Comparison of ENCODE assay signal across 9 cellular contexts in the genomic region with DNA sequence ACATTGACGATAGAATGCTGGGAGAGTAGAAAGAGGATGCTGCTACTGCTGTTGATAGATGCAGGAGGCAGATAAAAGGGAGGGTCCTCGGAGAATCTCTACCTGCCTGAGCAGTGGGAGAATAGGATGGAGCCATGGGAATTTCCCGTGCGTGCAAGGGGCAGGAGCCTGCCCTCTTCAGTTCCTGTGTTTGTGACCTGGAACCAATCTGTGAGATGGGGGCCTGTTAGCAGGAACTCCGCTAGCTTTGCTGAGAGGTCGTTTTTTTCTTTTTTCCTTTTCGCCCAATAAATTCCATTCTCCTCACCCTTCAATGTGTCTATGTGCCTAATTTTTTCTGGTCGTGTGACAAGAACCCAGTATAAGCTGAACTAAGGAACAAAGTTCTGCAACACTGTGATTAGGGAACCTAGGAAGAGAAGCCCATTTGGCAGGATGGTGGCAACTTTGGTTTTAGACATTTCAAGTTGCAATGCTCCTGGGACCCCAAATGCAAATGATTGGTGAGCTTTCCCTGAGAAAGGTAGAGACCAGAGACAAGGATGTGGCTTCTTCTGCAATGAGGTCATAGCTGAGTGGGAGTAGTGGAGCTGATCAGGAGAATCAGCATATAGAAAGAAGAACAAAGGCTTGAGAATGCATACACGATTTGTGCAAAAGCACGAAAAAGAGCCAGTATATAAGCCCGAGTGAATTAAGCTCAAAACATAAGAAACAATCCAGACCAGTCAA. TPM values are rescaled to one million over a fixed set of nuclear protein-coding genes. Genes with fewer than 3 reads are reported as not detected.
DNase-seq lines count a peak whose midpoint lies in the region; ATAC-seq, FAIRE-seq and TF ChIP-seq lines count a peak whose summit lies in the region.
"Had no signal": no experiment of that assay in that cellular context is flagged by ENCODE, and none has a peak within 500 bp of the region (broad histone marks: within the 10 kb centered on the region; RNA-seq: fewer than 3 reads in every experiment).

No MANE protein-coding gene starts in this region.

- peaks cover 11% of the 10 kb centered on the region for H3K36me3 Mint-ChIP-seq in activated T-helper 1 cell treated with anti-CD3 and anti-CD28 coated beads, Interleukin-12 subunit alpha, Interleukin-12 subunit beta, Interleukin-2, Interleukin-4 antibody, amounts not matched to agents 30 ng/mL and 10 ng/mL and 1 ng/mL, durations not matched to agents 14 hours and 24 hours and 36 hours (ENCODE audit: low read depth)
- no peaks in the 10 kb centered on the region for H3K36me3 Mint-ChIP-seq in osteocyte (ENCODE audit: unreplicated experiment)

- intact Hi-C loops in activated T-helper 1 cell treated with anti-CD3 and anti-CD28 coated beads, Interleukin-12 subunit alpha, Interleukin-12 subunit beta, Interleukin-2, Interleukin-4 antibody, amounts not matched to agents 30 ng/mL and 10 ng/mL and 1 ng/mL, durations not matched to agents 14 hours and 24 hours and 36 hours (cut with micrococcal nuclease), result loop anchor here (2.0 kb wide), 1 partner anchor 23 kb away; the partner anchor contains the start of gene SLC39A8

- in situ Hi-C loops in KBM-7 (cut with MboI; ENCODE audit: low pct_unique_long_range_greater_than_20kb, low sequenced_read_pairs), result no loop called here

- H3K27me3 Mint-ChIP-seq in activated T-helper 1 cell treated with anti-CD3 and anti-CD28 coated beads, Interleukin-12 subunit alpha, Interleukin-12 subunit beta, Interleukin-2, Interleukin-4 antibody, amounts not matched to agents 30 ng/mL and 10 ng/mL and 1 ng/mL, durations not matched to agents 14 hours and 24 hours and 36 hours (ENCODE audit: insufficient read depth), result no peaks in the 10 kb centered on the region
- peaks cover 4% of the 10 kb centered on the region for H3K27me3 Mint-ChIP-seq in osteocyte (ENCODE audit: unreplicated experiment)

- no peak for TF ChIP-seq CTCF in osteocyte (IDR thresholded peaks at IDR 0.05)

- TF ChIP-seq POLR2A in GM12891 (IDR thresholded peaks at IDR 0.05; ENCODE audit: low read depth, low read length), result no peak

- H3K4me1 Mint-ChIP-seq in activated T-helper 1 cell treated with anti-CD3 and anti-CD28 coated beads, Interleukin-12 subunit alpha, Interleukin-12 subunit beta, Interleukin-2, Interleukin-4 antibody, amounts not matched to agents 30 ng/mL and 10 ng/mL and 1 ng/mL, durations not matched to agents 14 hours and 24 hours and 36 hours (ENCODE audit: low read depth), result peaks cover 38% of the 10 kb centered on the region
- peaks cover 9% of the 10 kb centered on the region for H3K4me1 Mint-ChIP-seq in osteocyte (ENCODE audit: unreplicated experiment)

- H3K4me3 Mint-ChIP-seq in activated T-helper 1 cell treated with anti-CD3 and anti-CD28 coated beads, Interleukin-12 subunit alpha, Interleukin-12 subunit beta, Interleukin-2, Interleukin-4 antibody, amounts not matched to agents 30 ng/mL and 10 ng/mL and 1 ng/mL, durations not matched to agents 14 hours and 24 hours and 36 hours, result peak overlapping the region; percentile 56
- no peak overlapping the region for H3K4me3 Mint-ChIP-seq in osteocyte (ENCODE audit: unreplicated experiment)

- no peak overlapping the region for H3K27ac Mint-ChIP-seq in activated T-helper 1 cell treated with anti-CD3 and anti-CD28 coated beads, Interleukin-12 subunit alpha, Interleukin-12 subunit beta, Interleukin-2, Interleukin-4 antibody, amounts not matched to agents 30 ng/mL and 10 ng/mL and 1 ng/mL, durations not matched to agents 14 hours and 24 hours and 36 hours
- H3K27ac Mint-ChIP-seq in osteocyte (ENCODE audit: unreplicated experiment), result no peak overlapping the region

- DNase-seq in GM12891 (ENCODE audit: insufficient read length, low spot score) (no peak), SIG-M5 (lab: John Stamatoyannopoulos, UW) (no peak), KBM-7 (no peak), osteocyte (ENCODE audit: extremely low spot score, unreplicated experiment) (no peak), anterior cingulate cortex (lab: John Stamatoyannopoulos, UW) (no peak)
- no peak for DNase-seq in activated T-helper 1 cell treated with anti-CD3 and anti-CD28 coated beads, Interleukin-12 subunit alpha, Interleukin-12 subunit beta, Interleukin-2, Interleukin-4 antibody, amounts not matched to agents 30 ng/mL and 10 ng/mL and 1 ng/mL, durations not matched to agents 14 hours and 24 hours and 36 hours (ENCODE audit: low spot score)
- DNase-seq: Caco-2 had no signal

- no peaks in the 10 kb centered on the region for H3K9me3 Mint-ChIP-seq in activated T-helper 1 cell treated with anti-CD3 and anti-CD28 coated beads, Interleukin-12 subunit alpha, Interleukin-12 subunit beta, Interleukin-2, Interleukin-4 antibody, amounts not matched to agents 30 ng/mL and 10 ng/mL and 1 ng/mL, durations not matched to agents 14 hours and 24 hours and 36 hours
- H3K9me3 Mint-ChIP-seq in osteocyte (ENCODE audit: unreplicated experiment), result no peaks in the 10 kb centered on the region

- no peak for FAIRE-seq in GM12891 (lab: Jason Lieb, UNC)

- peak; percentile 91 for ATAC-seq in GM19467 (IDR thresholded peaks at IDR 0.05; ENCODE audit: unreplicated experiment)
- peak; percentile 79 for ATAC-seq in HG03025 (IDR thresholded peaks at IDR 0.05; ENCODE audit: low FRiP score, unreplicated experiment)

TF ChIP-seq in GM12891, 5 proteins besides CTCF, POLR2A, EP300 and RAD21:
- peak; percentile 81 for TF ChIP-seq POU2F2 (IDR thresholded peaks at IDR 0.05; ENCODE audit: low read depth, low read length)
- no peak for TF ChIP-seq TAF1 (IDR thresholded peaks at IDR 0.05; ENCODE audit: low read depth, low read length)
- no peak for TF ChIP-seq PAX5 (IDR thresholded peaks at IDR 0.05; ENCODE audit: insufficient read depth, low read length, severe bottlenecking)
- no peak for TF ChIP-seq POLR2AphosphoS5 (IDR thresholded peaks at IDR 0.05; ENCODE audit: low read depth, low read length)
- no peak for TF ChIP-seq SPI1 (IDR thresholded peaks at IDR 0.05; ENCODE audit: low read depth, low read length)
TF ChIP-seq in GM12891: peak in this region for 1.

RNA-seq across cellular contexts. Expression of gene SLC39A8, which starts 23.9 kb away (rescaled TPM):
- 19.8 TPM for polyA plus RNA-seq in GM12891 (2012; ENCODE audit: low read depth, missing spikeins)
- total RNA-seq in activated T-helper 1 cell treated with anti-CD3 and anti-CD28 coated beads, Interleukin-12 subunit alpha, Interleukin-12 subunit beta, Interleukin-2, Interleukin-4 antibody, amounts not matched to agents 30 ng/mL and 10 ng/mL and 1 ng/mL, durations not matched to agents 14 hours and 24 hours and 36 hours, result 85.2 and 87.8 TPM in 2 replicates
- total RNA-seq in osteocyte, result 1.0 and 1.5 TPM in 2 replicates

Comparison
In these comparisons a context has a peak if more than half of its experiments do, and no peak if none do; other contexts are left out.
1. RNA of gene SLC39A8, which starts 23.9 kb away (total RNA-seq): 85.2 to 87.8 TPM in activated T-helper 1 cell treated with anti-CD3 and anti-CD28 coated beads, Interleukin-12 subunit alpha, Interleukin-12 subunit beta, Interleukin-2, Interleukin-4 antibody, amounts not matched to agents 30 ng/mL and 10 ng/mL and 1 ng/mL, durations not matched to agents 14 hours and 24 hours and 36 hours; 1.0 to 1.5 TPM in osteocyte; every median in the first group is over 10 times any median in the second.